In genomic region chr15:98794211-98794610, GRCh38 we compare ENCODE assay signal across 17 cellular contexts.
A peak's percentile ranks its signal among the peaks of the same experiment; 100 is the strongest.
DNase-seq lines count a peak whose midpoint lies in the region; ATAC-seq, FAIRE-seq and TF ChIP-seq lines count a peak whose summit lies in the region.
"Had no signal": no experiment of that assay in that cellular context is flagged by ENCODE, and none has a peak within 500 bp of the region (broad histone marks: within the 10 kb centered on the region; RNA-seq: fewer than 3 reads in every experiment).

No MANE protein-coding gene starts in this region.

- BruUV-seq in Panc1 (replicated peaks; lab: Mats Ljungman, UMichigan) = no TSS peak

- ATAC-seq in A549 = no peak
- no peak for ATAC-seq in Panc1
- ATAC-seq in GM21381 (IDR thresholded peaks at IDR 0.05; ENCODE audit: unreplicated experiment) = no peak

- H3K27ac ChIP-seq in A549 (peak overlapping the region; percentile 4 to 67; a peak in 3 of 6 replicates), Panc1 (ENCODE audit: low read length) (peak overlapping the region; percentile 15; the same call in 1 of the 2 replicates), vagina (no peak overlapping the region)
- H3K27ac ChIP-seq: GM23248 had no signal

- TF ChIP-seq EP300 in A549 (IDR thresholded peaks at IDR 0.05) = no peak

- FAIRE-seq in A549 (lab: Jason Lieb, UNC) = no peak
- FAIRE-seq: A204.1, GM12891, GM19239 had no signal

- H3K36me3 ChIP-seq in Panc1 (ENCODE audit: control insufficient read depth, insufficient read depth, low read length) = no peaks in the 10 kb centered on the region
- no peaks in the 10 kb centered on the region for H3K36me3 ChIP-seq in vagina

- no peak for TF ChIP-seq CTCF in A549 (IDR thresholded peaks at IDR 0.05)
- no peak for TF ChIP-seq CTCF in Panc1 (IDR thresholded peaks at IDR 0.05)
- no peak for TF ChIP-seq CTCF in vagina (IDR thresholded peaks at IDR 0.05)

- DNase-seq in A549 (ENCODE audit: low read depth in 1 of 2, low spot score in 1 of 2) = no peak
- DNase-seq in NCI-H146 (lab: John Stamatoyannopoulos, UW) = peak; percentile 73
- no peak for DNase-seq in Panc1 (ENCODE audit: low read depth, low spot score)
- peak; percentile 9 for DNase-seq in islet precursor cell
- DNase-seq in vagina (ENCODE audit: extremely low spot score in 2 of 2) = no peak
- DNase-seq in activated CD4-positive, alpha-beta T cell treated with anti-CD3 and anti-CD28 coated beads for 4 hours = no peak
- DNase-seq in activated CD8-positive, alpha-beta memory T cell treated with anti-CD3 and anti-CD28 coated beads for 24 hours = no peak
- DNase-seq: Calu3, GM23248, MV-4-11, NCI-H1436 treated with DMSO at 0.1 percent for 48 hours, NCI-H774, SHP77 treated with DMSO at 0.1 percent for 48 hours had no signal

- H3K9me3 ChIP-seq in A549 = no peaks in the 10 kb centered on the region
- H3K9me3 ChIP-seq in Panc1 (ENCODE audit: control insufficient read depth, insufficient read depth, low read depth, low read length) = no peaks in the 10 kb centered on the region
- no peaks in the 10 kb centered on the region for H3K9me3 ChIP-seq in vagina

- intact Hi-C loops in Panc1 (cut with micrococcal nuclease; ENCODE audit: unreplicated experiment) = no loop called here
- intact Hi-C loops in vagina (cut with DNase I) = no loop called here

- in situ Hi-C loops in Panc1 (cut with HindIII; ENCODE audit: low pct_unique_long_range_greater_than_20kb, low sequenced_read_pairs) = no loop called here

- TF ChIP-seq POLR2A in A549 (IDR thresholded peaks at IDR 0.05; ENCODE audit: low read length) (no peak), vagina (IDR thresholded peaks at IDR 0.05) (no peak)

- H3K4me2 ChIP-seq in A549 = peak overlapping the region; percentile 52

- no peaks in the 10 kb centered on the region for H3K27me3 ChIP-seq in Panc1 (ENCODE audit: control insufficient read depth, insufficient read depth, low read length)
- H3K27me3 ChIP-seq in vagina = no peaks in the 10 kb centered on the region

- POLR2A ChIA-PET in A549 (lab: Yijun Ruan, JAX) (no interaction called here), Panc1 (lab: Charles Lee) (interaction anchor here (0.6 kb wide), 1 partner anchor 22 kb away, joined by 8 read pairs; no protein-coding TSS in a partner anchor)

- H3K4me1 ChIP-seq in A549 (peaks cover 99% of the 10 kb centered on the region), Panc1 (ENCODE audit: control insufficient read depth, insufficient read depth, low read length) (peaks cover 94% of the 10 kb centered on the region), vagina (peaks cover 42% of the 10 kb centered on the region)

- no peak for TF ChIP-seq RAD21 in A549 (conservative IDR thresholded peaks at IDR 0.05 in 1 of 2, IDR thresholded peaks at IDR 0.05 in 1 of 2)

- H3K4me3 ChIP-seq in A549 (no peak overlapping the region), Panc1 (ENCODE audit: low read depth in 2 of 2, low read length in 2 of 2) (no peak overlapping the region), vagina (no peak overlapping the region)
- H3K4me3 ChIP-seq: GM23248 had no signal

- WGBS in A549 (ENCODE audit: missing lambda C conversion rate) = 96% methylated on average over 4 of the region's 4 CpGs

- CTCF ChIA-PET in A549 (lab: Yijun Ruan, JAX) = interaction anchor here (1.0 to 14.2 kb wide), 7 partner anchors 14 to 110 kb away, joined by 3 to 172 read pairs (median 4); no protein-coding TSS in a partner anchor
- CTCF ChIA-PET in Panc1 (lab: Charles Lee) = no interaction called here

TF ChIP-seq in A549, 52 proteins besides CTCF, POLR2A, EP300 and RAD21:
- TF ChIP-seq JUN (IDR thresholded peaks at IDR 0.05) = peak in 1 of 2 experiments; percentile 7; a peak in 1 of 5 replicates
- TF ChIP-seq ZNF302 (CRISPR knock-in tag; IDR thresholded peaks at IDR 0.05) = no peak

Comparison
In these comparisons a context has a peak if more than half of its experiments do, and no peak if none do; other contexts are left out.
1. DNase-seq: peak in NCI-H146 (single experiment) and islet precursor cell (single experiment); none in A549 (0 of 2), Panc1 (single experiment), vagina (0 of 2), activated CD4-positive, alpha-beta T cell treated with anti-CD3 and anti-CD28 coated beads for 4 hours (0 of 2) and activated CD8-positive, alpha-beta memory T cell treated with anti-CD3 and anti-CD28 coated beads for 24 hours (single experiment).